ENCODE assay signal across 8 cellular contexts in genomic region chr1:111222308-111223125, GRCh38. TPM values are rescaled to one million over a fixed set of nuclear protein-coding genes. Genes with fewer than 3 reads are reported as not detected.
DNase-seq lines count a peak whose midpoint lies in the region; TF ChIP-seq lines count a peak whose summit lies in the region.

No MANE protein-coding gene starts in this region.

- peak; percentile 96 for TF ChIP-seq CTCF in fibroblast of pulmonary artery (IDR thresholded peaks at IDR 0.05; ENCODE audit: low read length, missing control alignments)
- TF ChIP-seq CTCF in neutrophil (IDR thresholded peaks at IDR 0.05), result peak; percentile 87

- no peaks in the 10 kb centered on the region for H3K27me3 ChIP-seq in neutrophil
- H3K27me3 ChIP-seq in thymus (ENCODE audit: control insufficient read depth, insufficient read depth), result no peaks in the 10 kb centered on the region

- WGBS in thymus, result 30% methylated on average over 10 of the region's 10 CpGs

- H3K9me3 ChIP-seq in neutrophil (no peaks in the 10 kb centered on the region), thymus (ENCODE audit: control insufficient read depth) (no peaks in the 10 kb centered on the region)

- H3K4me3 ChIP-seq in fibroblast of pulmonary artery (replicated peaks; ENCODE audit: low read depth, low read length), result no peak overlapping the region
- peak overlapping the region; percentile 14 to 32 for H3K4me3 ChIP-seq in neutrophil (ENCODE audit: low read depth in 1 of 2, low read length in 1 of 2)
- H3K4me3 ChIP-seq in thymus (ENCODE audit: low read length), result peak overlapping the region; percentile 33

- H3K27ac ChIP-seq in neutrophil, result peak overlapping the region; percentile 81
- peak overlapping the region; percentile 89 for H3K27ac ChIP-seq in thymus (ENCODE audit: low read depth)

- H3K36me3 ChIP-seq in neutrophil (no peaks in the 10 kb centered on the region), thymus (ENCODE audit: control insufficient read depth, insufficient read depth) (no peaks in the 10 kb centered on the region)

- peak; percentile 5 for TF ChIP-seq POLR2A in GM18526 (IDR thresholded peaks at IDR 0.05; ENCODE audit: extremely low read depth, insufficient read length)

- H3K4me1 ChIP-seq in neutrophil (ENCODE audit: control insufficient read depth in 1 of 2, insufficient read depth in 1 of 2, low read depth in 1 of 2, low read length in 1 of 2), result peaks cover 36 to 39% of the 10 kb centered on the region in 2 experiments
- peaks cover 69% of the 10 kb centered on the region for H3K4me1 ChIP-seq in thymus (ENCODE audit: control insufficient read depth, insufficient read depth, low read length)

- DNase-seq in AG08396 (ENCODE audit: low spot score) (peak; percentile 84), HuH-7.5 (ENCODE audit: low spot score) (peak; percentile 69), RPMI7951 (ENCODE audit: low read depth) (peak; percentile 62), fibroblast of pulmonary artery (ENCODE audit: low read depth) (peak; percentile 72)
- DNase-seq in activated T-helper 1 cell treated with anti-CD3 and anti-CD28 coated beads, Interleukin-2, amount 50 U/mL, for 16 hours (ENCODE audit: low read depth in 1 of 2, low spot score in 1 of 2), result peak; percentile 52 to 68

RNA-seq across cellular contexts. Expression of gene CHI3L2, which starts 5.0 kb away (rescaled TPM):
- 2.6 and 5.5 TPM in 2 replicates for total RNA-seq in RPMI7951 (2014; rRNA removed; shearing (Covaris generic))
- 190 TPM for polyA plus RNA-seq in thymus

RNA-seq across cellular contexts. Expression of gene DENND2D, which starts 22.1 kb away (rescaled TPM):
- not detected in 2 replicates for total RNA-seq in RPMI7951 (2014; rRNA removed; shearing (Covaris generic))
- polyA plus RNA-seq in thymus, result 134 TPM
